In the genomic region with DNA sequence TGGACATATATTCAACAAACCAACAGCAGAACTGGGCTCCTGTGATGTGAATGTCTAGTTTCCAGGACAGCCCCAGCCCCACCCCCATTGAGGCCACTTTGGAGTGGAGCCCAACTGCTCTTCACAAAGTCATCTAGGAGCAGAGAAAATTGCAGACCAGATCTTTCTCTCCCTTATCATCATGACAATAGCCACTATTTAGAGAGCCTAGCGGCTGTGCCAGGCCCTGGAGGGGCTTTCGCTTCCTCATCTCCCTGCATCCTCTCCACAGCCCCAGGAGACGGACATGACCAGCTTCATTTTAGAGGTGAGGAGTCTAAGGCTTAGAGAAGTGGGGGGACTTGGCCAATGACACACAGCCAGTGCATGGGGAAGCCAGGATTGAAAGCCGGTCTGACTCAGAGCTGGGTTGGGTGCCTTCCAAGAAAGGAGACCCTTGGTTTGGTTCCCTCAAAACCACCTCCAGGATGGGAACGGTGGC, we compare ENCODE assay signal across 11 cellular contexts. TPM values are rescaled to one million over a fixed set of nuclear protein-coding genes. Genes with fewer than 3 reads are reported as not detected.
A peak's percentile ranks its signal among the peaks of the same experiment; 100 is the strongest.
DNase-seq lines count a peak whose midpoint lies in the region; ATAC-seq and TF ChIP-seq lines count a peak whose summit lies in the region.
"Had no signal": no experiment of that assay in that cellular context is flagged by ENCODE, and none has a peak within 500 bp of the region (broad histone marks: within the 10 kb centered on the region; RNA-seq: fewer than 3 reads in every experiment).

No MANE protein-coding gene starts in this region.

- no peak for TF ChIP-seq CTCF in GM23338 (conservative IDR thresholded peaks at IDR 0.05; ENCODE audit: low read depth in 2 of 2)
- TF ChIP-seq CTCF in neutrophil (IDR thresholded peaks at IDR 0.05), result peak; percentile 4

- H3K4me1 ChIP-seq in GM23338 (ENCODE audit: insufficient read depth) (peaks cover 37% of the 10 kb centered on the region), esophagus (ENCODE audit: control insufficient read depth in 2 of 2, insufficient read depth in 2 of 2, low read length in 1 of 2) (peaks cover 7 to 49% of the 10 kb centered on the region in 2 donors), neutrophil (ENCODE audit: control insufficient read depth in 1 of 2, insufficient read depth in 1 of 2, low read depth in 1 of 2, low read length in 1 of 2) (peaks cover 46 to 49% of the 10 kb centered on the region in 2 experiments)

- H3K79me2 ChIP-seq in GM23338 (replicated peaks; ENCODE audit: insufficient read depth), result peaks cover 8% of the 10 kb centered on the region; the same call in 1 of the 2 replicates

- H3K4me2 ChIP-seq in GM23338, result peak overlapping the region; percentile 79

- H3K9me3 ChIP-seq in esophagus (ENCODE audit: control insufficient read depth in 2 of 2, insufficient read depth in 1 of 2, low read depth in 1 of 2, low read length in 1 of 2) (no peaks in the 10 kb centered on the region), neutrophil (no peaks in the 10 kb centered on the region)
- H3K9me3 ChIP-seq: MG63 had no signal

- H3K36me3 ChIP-seq in GM23338 (ENCODE audit: insufficient read depth) (peaks cover 9% of the 10 kb centered on the region), esophagus (ENCODE audit: control insufficient read depth in 2 of 2, insufficient read depth in 2 of 2, low read length in 1 of 2) (peaks cover 0 to 26% of the 10 kb centered on the region in 2 donors), neutrophil (peaks cover 7% of the 10 kb centered on the region)

- ATAC-seq in GM23338 (peak; percentile 5), GM18858 (IDR thresholded peaks at IDR 0.05; ENCODE audit: unreplicated experiment) (no peak)

- H3K4me3 ChIP-seq in GM23338 (peak overlapping the region; percentile 94), esophagus (ENCODE audit: low read depth in 1 of 2, low read length in 2 of 2) (peak overlapping the region; percentile 74 to 84), neutrophil (ENCODE audit: low read depth in 1 of 2, low read length in 1 of 2) (peak overlapping the region in 1 of 2 experiments; percentile 24)
- H3K4me3 ChIP-seq: MG63 had no signal

- H2AFZ ChIP-seq in GM23338, result no peak overlapping the region

- no peaks in the 10 kb centered on the region; the same call in 1 of the 2 replicates for H4K20me1 ChIP-seq in GM23338 (replicated peaks; ENCODE audit: insufficient read depth)

- H3K4me1 Mint-ChIP-seq in GM23338, result peaks cover 67% of the 10 kb centered on the region
- H3K4me1 Mint-ChIP-seq in activated CD4-positive, alpha-beta T cell treated with anti-CD3 and anti-CD28 coated beads, Interleukin-2, amount 10 ng/mL, durations not matched to agents 24 days and 14 days, result no peaks in the 10 kb centered on the region

- peaks cover 28% of the 10 kb centered on the region for H3K27me3 Mint-ChIP-seq in GM23338 (ENCODE audit: insufficient read depth, low read depth, poor library complexity)
- H3K27me3 Mint-ChIP-seq in activated CD4-positive, alpha-beta T cell treated with anti-CD3 and anti-CD28 coated beads, Interleukin-2, amount 10 ng/mL, durations not matched to agents 24 days and 14 days, result no peaks in the 10 kb centered on the region

- intact Hi-C loops in activated CD4-positive, alpha-beta T cell treated with anti-CD3 and anti-CD28 coated beads, Interleukin-2, amount 10 ng/mL, durations not matched to agents 24 days and 14 days (cut with micrococcal nuclease), result no loop called here

- 25 to 29% methylated on average over 5 of the region's 5 CpGs for WGBS in esophagus, 2 donors

- H3K27ac ChIP-seq in GM23338 (ENCODE audit: low read depth) (peak overlapping the region; percentile 97), esophagus (ENCODE audit: low read depth in 2 of 2, low read length in 1 of 2) (peak overlapping the region in 1 of 2 donors; percentile 92), neutrophil (peak overlapping the region; percentile 64)

- no peaks in the 10 kb centered on the region; the same call in 2 of the 3 replicates for H3K9me3 Mint-ChIP-seq in GM23338
- no peaks in the 10 kb centered on the region for H3K9me3 Mint-ChIP-seq in activated CD4-positive, alpha-beta T cell treated with anti-CD3 and anti-CD28 coated beads, Interleukin-2, amount 10 ng/mL, durations not matched to agents 24 days and 14 days
- H3K9me3 Mint-ChIP-seq: T-helper 1 cell treated with Interleukin-12 subunit alpha and Interleukin-12 subunit beta and Interleukin-4 antibody, amounts not matched to agents 30 μg/mL and 1 μg/mL, for 36 hours had no signal

- peaks cover 37% of the 10 kb centered on the region for H3K36me3 Mint-ChIP-seq in GM23338 (ENCODE audit: low read depth)
- peaks cover 8% of the 10 kb centered on the region for H3K36me3 Mint-ChIP-seq in activated CD4-positive, alpha-beta T cell treated with anti-CD3 and anti-CD28 coated beads, Interleukin-2, amount 10 ng/mL, durations not matched to agents 24 days and 14 days (ENCODE audit: low read depth)

- peak overlapping the region; percentile 98 for H3K27ac Mint-ChIP-seq in GM23338
- H3K27ac Mint-ChIP-seq in activated CD4-positive, alpha-beta T cell treated with anti-CD3 and anti-CD28 coated beads, Interleukin-2, amount 10 ng/mL, durations not matched to agents 24 days and 14 days, result no peak overlapping the region
- H3K27ac Mint-ChIP-seq: T-helper 1 cell treated with Interleukin-12 subunit alpha and Interleukin-12 subunit beta and Interleukin-4 antibody, amounts not matched to agents 30 μg/mL and 1 μg/mL, for 36 hours had no signal

- H3K4me3 Mint-ChIP-seq in GM23338, result peak overlapping the region; percentile 94
- no peak overlapping the region for H3K4me3 Mint-ChIP-seq in activated CD4-positive, alpha-beta T cell treated with anti-CD3 and anti-CD28 coated beads, Interleukin-2, amount 10 ng/mL, durations not matched to agents 24 days and 14 days
- H3K4me3 Mint-ChIP-seq: T-helper 1 cell treated with Interleukin-12 subunit alpha and Interleukin-12 subunit beta and Interleukin-4 antibody, amounts not matched to agents 30 μg/mL and 1 μg/mL, for 36 hours had no signal

- H3F3A ChIP-seq in GM23338 (replicated peaks; ENCODE audit: low read depth), result peaks cover 3% of the 10 kb centered on the region; the same call in 1 of the 2 replicates

- H3K27me3 ChIP-seq in GM23338 (ENCODE audit: insufficient read depth) (no peaks in the 10 kb centered on the region), esophagus (ENCODE audit: control insufficient read depth in 1 of 2, insufficient read depth in 2 of 2, low read length in 2 of 2) (no peaks in the 10 kb centered on the region), neutrophil (no peaks in the 10 kb centered on the region)
- H3K27me3 ChIP-seq: MG63 had no signal

- peak; percentile 61 for DNase-seq in GM23338 (ENCODE audit: low spot score)
- DNase-seq in NOMO-1 treated with dmso at 0.1 percent for 144 hours (lab: John Stamatoyannopoulos, UW; ENCODE audit: unreplicated experiment), result peak; percentile 57
- no peak for DNase-seq in activated CD4-positive, alpha-beta T cell treated with anti-CD3 and anti-CD28 coated beads, Interleukin-2, amount 10 ng/mL, durations not matched to agents 24 days and 14 days
- no peak for DNase-seq in DMS79 treated with DMSO at 0.1 percent for 48 hours (lab: John Stamatoyannopoulos, UW)
- no peak for DNase-seq in HK-2 (ENCODE audit: unreplicated experiment)
- DNase-seq: MG63; stimulated activated CD4-positive, alpha-beta T cell treated with anti-CD3 and anti-CD28 coated beads, Interleukin-2, amount 100 ng/mL, for 48 hours had no signal

- H3K9me2 ChIP-seq in GM23338 (ENCODE audit: insufficient read depth), result no peaks in the 10 kb centered on the region

TF ChIP-seq in GM23338, 12 proteins besides CTCF, POLR2A, EP300 and RAD21 (continues in another document):
- TF ChIP-seq POLR2AphosphoS5 (IDR thresholded peaks at IDR 0.05; ENCODE audit: low read depth), result peak; percentile 5; the same call in 1 of the 2 replicates

RNA-seq across cellular contexts. Expression of a gene that starts 1.4 kb away (rescaled TPM):
- 75.9 and 77.0 TPM in 2 replicates for total RNA-seq in GM23338 (2014; rRNA removed; shearing (Covaris generic))
- 59.2 and 65.3 TPM in 2 replicates for polyA plus RNA-seq in GM23338 (2016; fragmentation: Nextera tagmentation; extraction: Ambion mirVana)
- 100 to 1,000 TPM in 1 of 2 donors, 10 to 100 TPM in 1; 64.3 to 201 TPM for polyA plus RNA-seq in esophagus
- total RNA-seq in activated CD4-positive, alpha-beta T cell treated with anti-CD3 and anti-CD28 coated beads, Interleukin-2, amount 10 ng/mL, durations not matched to agents 24 days and 14 days, result not detected in 2 replicates

RNA-seq across cellular contexts. Expression of a gene that starts 15.7 kb away (rescaled TPM):
- 1.3 and 1.4 TPM in 2 replicates for total RNA-seq in GM23338 (2014; rRNA removed; shearing (Covaris generic))
- polyA plus RNA-seq in GM23338 (2016; fragmentation: Nextera tagmentation; extraction: Ambion mirVana), result 0.91 and 1.4 TPM in 2 replicates
- polyA plus RNA-seq in esophagus, result 1 to 10 TPM; 1.7 to 2.4 TPM
- 0.33 and 0.59 TPM in 2 replicates for total RNA-seq in activated CD4-positive, alpha-beta T cell treated with anti-CD3 and anti-CD28 coated beads, Interleukin-2, amount 10 ng/mL, durations not matched to agents 24 days and 14 days

RNA-seq across cellular contexts. Expression of a gene that starts 16.7 kb away (rescaled TPM):
- 84.8 and 85.4 TPM in 2 replicates for total RNA-seq in GM23338 (2014; rRNA removed; shearing (Covaris generic))
- polyA plus RNA-seq in GM23338 (2016; fragmentation: Nextera tagmentation; extraction: Ambion mirVana), result 47.6 and 50.9 TPM in 2 replicates
- polyA plus RNA-seq in esophagus, result 10 to 100 TPM; 28.3 to 33.6 TPM
- 56.9 and 63.3 TPM in 2 replicates for total RNA-seq in activated CD4-positive, alpha-beta T cell treated with anti-CD3 and anti-CD28 coated beads, Interleukin-2, amount 10 ng/mL, durations not matched to agents 24 days and 14 days

RNA-seq across cellular contexts. Expression of a gene that starts 25.9 kb away (rescaled TPM):
- 58.9 and 71.2 TPM in 2 replicates for total RNA-seq in GM23338 (2014; rRNA removed; shearing (Covaris generic))
- 35.9 and 36.1 TPM in 2 replicates for polyA plus RNA-seq in GM23338 (2016; fragmentation: Nextera tagmentation; extraction: Ambion mirVana)
- polyA plus RNA-seq in esophagus, result 10 to 100 TPM; 13.0 to 23.1 TPM
- 44.3 and 44.9 TPM in 2 replicates for total RNA-seq in activated CD4-positive, alpha-beta T cell treated with anti-CD3 and anti-CD28 coated beads, Interleukin-2, amount 10 ng/mL, durations not matched to agents 24 days and 14 days

RNA-seq across cellular contexts. Expression of a gene that starts 39.5 kb away (rescaled TPM):
- total RNA-seq in GM23338 (2014; rRNA removed; shearing (Covaris generic)), result 100 and 106 TPM in 2 replicates
- polyA plus RNA-seq in GM23338 (2016; fragmentation: Nextera tagmentation; extraction: Ambion mirVana), result 89.6 and 96.5 TPM in 2 replicates
- polyA plus RNA-seq in esophagus, result 10 to 100 TPM; 18.5 to 39.2 TPM
- 56.2 and 59.1 TPM in 2 replicates for total RNA-seq in activated CD4-positive, alpha-beta T cell treated with anti-CD3 and anti-CD28 coated beads, Interleukin-2, amount 10 ng/mL, durations not matched to agents 24 days and 14 days

Comparison
In these comparisons a context has a peak if more than half of its experiments do, and no peak if none do; other contexts are left out.
1. DNase-seq: peak in GM23338 (single experiment) and NOMO-1 treated with dmso at 0.1 percent for 144 hours (single experiment); none in activated CD4-positive, alpha-beta T cell treated with anti-CD3 and anti-CD28 coated beads, Interleukin-2, amount 10 ng/mL, durations not matched to agents 24 days and 14 days (single experiment), DMS79 treated with DMSO at 0.1 percent for 48 hours (single experiment) and HK-2 (single experiment).
2. RNA of a gene that starts 1.4 kb away (total RNA-seq): 75.9 to 77.0 TPM in GM23338; not detected in activated CD4-positive, alpha-beta T cell treated with anti-CD3 and anti-CD28 coated beads, Interleukin-2, amount 10 ng/mL, durations not matched to agents 24 days and 14 days; every median in the first group is over 10 times any median in the second.